Comparison of ENCODE assay signal across 15 cellular contexts in the genomic region with DNA sequence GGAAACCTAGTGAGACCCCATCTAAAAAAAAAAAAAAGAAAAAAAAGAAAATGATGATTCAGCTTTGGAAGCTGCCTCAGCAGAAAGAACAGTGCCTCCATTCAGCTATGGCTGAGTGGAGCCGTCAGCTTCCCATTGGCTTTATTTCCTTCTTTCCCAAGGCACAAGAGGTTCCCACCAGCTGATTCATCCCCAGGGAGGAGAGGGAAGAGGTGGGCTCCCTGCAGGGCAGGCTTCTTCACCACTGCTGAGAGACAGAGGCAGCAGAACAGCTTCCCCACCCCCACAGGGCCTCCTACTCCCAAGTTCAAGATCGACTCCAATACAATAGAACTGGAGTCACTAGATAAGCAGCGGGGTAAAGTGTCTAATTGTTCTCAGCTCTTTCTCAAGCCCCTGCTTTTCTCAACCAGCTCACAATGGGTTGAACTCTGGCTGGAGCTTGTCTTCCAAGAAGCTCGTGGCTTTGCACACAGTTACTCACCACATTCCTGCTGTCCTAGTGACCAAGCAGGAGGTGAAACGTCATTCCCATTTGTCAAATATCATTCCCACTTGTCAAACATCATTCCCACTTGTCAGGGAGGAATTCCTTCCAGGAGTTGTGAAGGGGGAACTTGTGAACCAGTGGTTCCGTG. TPM values are rescaled to one million over a fixed set of nuclear protein-coding genes. Genes with fewer than 3 reads are reported as not detected.
DNase-seq lines count a peak whose midpoint lies in the region; ATAC-seq, FAIRE-seq and TF ChIP-seq lines count a peak whose summit lies in the region.
"Had no signal": no experiment of that assay in that cellular context is flagged by ENCODE, and none has a peak within 500 bp of the region (broad histone marks: within the 10 kb centered on the region; RNA-seq: fewer than 3 reads in every experiment).

No MANE protein-coding gene starts in this region.

- no peak overlapping the region for H2BK12ac ChIP-seq in H1 (ENCODE audit: low read depth, low read length)

- H3K9me3 ChIP-seq in H1 (ENCODE audit: insufficient read depth in 2 of 2, low read depth in 1 of 2, low read length in 1 of 2): no peaks in the 10 kb centered on the region

- no peak overlapping the region for H2BK15ac ChIP-seq in H1 (ENCODE audit: low read length)

- 82% methylated on average over 6 of the region's 6 CpGs; no CpG with 5 or more reads in 1 of the 2 experiments for WGBS in H1 (ENCODE audit: extremely low coverage in 1 of 2, insufficient coverage in 1 of 2, insufficient read length in 1 of 2, insufficient replicate concordance in 2 of 2, low coverage in 1 of 2, low lambda C conversion rate in 2 of 2, missing lambda C conversion rate in 1 of 2), 2 experiments

- H3K14ac ChIP-seq in H1 (ENCODE audit: insufficient read length): no peak overlapping the region

- TF ChIP-seq CTCF in H1 (IDR thresholded peaks at IDR 0.05; ENCODE audit: control extremely low read depth in 1 of 3, insufficient read depth in 1 of 3, low read depth in 1 of 3, low read length in 3 of 3): no peak

- H3K27me3 ChIP-seq in H1 (replicated peaks in 1 of 4; ENCODE audit: control insufficient read depth in 3 of 4, extremely low read depth in 1 of 4, insufficient read depth in 3 of 4, low read length in 3 of 4): no peaks in the 10 kb centered on the region

- H4K5ac ChIP-seq in H1 (ENCODE audit: insufficient read length, low read depth, low read length): no peak overlapping the region

- no peak overlapping the region; the same call in 1 of the 2 replicates for H3K18ac ChIP-seq in H1 (ENCODE audit: extremely low read depth, low read length)

- no peak for TF ChIP-seq RAD21 in H1 (IDR thresholded peaks at IDR 0.05 in 1 of 2, conservative IDR thresholded peaks at IDR 0.05 in 1 of 2; ENCODE audit: low read depth in 2 of 2, low read length in 2 of 2)

- H2AFZ ChIP-seq in H1 (ENCODE audit: low read length): no peak overlapping the region

- H2AK5ac ChIP-seq in H1 (ENCODE audit: low read depth, low read length): no peak overlapping the region

- H3K23ac ChIP-seq in H1 (ENCODE audit: insufficient read length): no peak overlapping the region

- H3K27ac ChIP-seq in H1 (ENCODE audit: low read depth, low read length): no peak overlapping the region
- H3K27ac ChIP-seq: VCaP had no signal

- H3K9ac ChIP-seq in H1 (replicated peaks in 1 of 4; ENCODE audit: extremely low read depth in 1 of 4, low read depth in 3 of 4, low read length in 3 of 4): no peak overlapping the region

- H2BK20ac ChIP-seq in H1 (ENCODE audit: low read length): 0 out of 2 replicates have a peak overlapping the region, but pooled peaks have one; percentile 43

- H2BK5ac ChIP-seq in H1 (ENCODE audit: low read depth, low read length): no peak overlapping the region

- peak; percentile 68 for DNase-seq in Daoy (ENCODE audit: low read depth)
- DNase-seq in NCI-H226: peak; percentile 96
- no peak for DNase-seq in H1 (ENCODE audit: low read depth in 1 of 2, low spot score in 2 of 2)
- peak; percentile 73 for DNase-seq in myocyte (ENCODE audit: low read depth)
- no peak for DNase-seq in NCI-H187 (lab: John Stamatoyannopoulos, UW)
- DNase-seq in stimulated activated naive CD4-positive, alpha-beta T cell (lab: John Stamatoyannopoulos, UW): no peak
- DNase-seq in NCI-H2227 (lab: John Stamatoyannopoulos, UW; ENCODE audit: unreplicated experiment): no peak
- DNase-seq: activated CD8-positive, alpha-beta memory T cell treated with anti-CD3 and anti-CD28 coated beads, Interleukin-2, amount 50 U/mL, for 48 hours; CD4-positive, CD25-positive, alpha-beta regulatory T cell; KBM-7 had no signal

- H3K4ac ChIP-seq in H1 (replicated peaks; ENCODE audit: insufficient read length, low read depth, low read length): no peak overlapping the region

- H4K20me1 ChIP-seq in H1 (replicated peaks in 1 of 2; ENCODE audit: control insufficient read depth in 1 of 2, insufficient read depth in 2 of 2, low read length in 2 of 2): no peaks in the 10 kb centered on the region

- no peak for TF ChIP-seq POLR2A in H1 (IDR thresholded peaks at IDR 0.05; ENCODE audit: control extremely low read depth in 1 of 2, low read depth in 2 of 2, low read length in 2 of 2)

- ATAC-seq in HG02840 (IDR thresholded peaks at IDR 0.05; ENCODE audit: low FRiP score, unreplicated experiment): no peak
- ATAC-seq: stimulated activated memory B cell treated with anti-CD40 and anti-IgM and Interleukin-4, amounts not matched to agents 10 μg/mL and 1 μg/mL and 100 μg/mL, for 72 hours had no signal

- H3K4me3 ChIP-seq in H1 (ENCODE audit: extremely low read depth in 1 of 4, insufficient read depth in 2 of 4, low read depth in 3 of 4, low read length in 4 of 4): no peak overlapping the region
- H3K4me3 ChIP-seq: GM23338 had no signal

- CTCF ChIA-PET in H1 (lab: Charles Lee; ENCODE audit: partially characterized antibody): interaction anchor here (0.8 to 3.1 kb wide), 12 partner anchors 10 to 204 kb away, joined by 3 to 18 read pairs (median 4); a partner anchor contains a TSS

- H3K56ac ChIP-seq in H1 (replicated peaks; ENCODE audit: insufficient read length, low read depth, low read length): no peak overlapping the region

- H3K4me2 ChIP-seq in H1 (ENCODE audit: insufficient read depth in 1 of 2, low read depth in 2 of 2, low read length in 2 of 2): no peak overlapping the region; a peak in 1 of 4 replicates
- H3K4me2 ChIP-seq: GM23338 had no signal

- no peaks in the 10 kb centered on the region for H3K23me2 ChIP-seq in H1 (ENCODE audit: low read depth, low read length)

- no peaks in the 10 kb centered on the region for H3K79me2 ChIP-seq in H1 (ENCODE audit: control insufficient read depth in 1 of 2, insufficient read depth in 2 of 2, low read length in 2 of 2)

- POLR2A ChIA-PET in H1 (lab: Charles Lee; ENCODE audit: partially characterized antibody): interaction anchor here (0.7 to 1.2 kb wide), 3 partner anchors 12 to 48 kb away, joined by 3 to 4 read pairs (median 3); a partner anchor contains a TSS

- no peaks in the 10 kb centered on the region for H3K79me1 ChIP-seq in H1 (ENCODE audit: low read depth, low read length)

- H3K36me3 ChIP-seq in H1 (ENCODE audit: control insufficient read depth in 2 of 4, insufficient read depth in 4 of 4, low read length in 3 of 4): peaks cover 0 to 1% (median 0%) of the 10 kb centered on the region in 4 experiments; a peak in 1 of 8 replicates

- peaks cover 3 to 7% (median 4%) of the 10 kb centered on the region in 4 experiments for H3K4me1 ChIP-seq in H1 (replicated peaks in 1 of 4; ENCODE audit: control insufficient read depth in 3 of 4, insufficient read depth in 4 of 4, low read length in 3 of 4)

- H2BK120ac ChIP-seq in H1 (replicated peaks; ENCODE audit: low read depth, low read length): no peak overlapping the region

- H4K8ac ChIP-seq in H1 (ENCODE audit: extremely low read depth, insufficient read depth, low read length): no peak overlapping the region

- no peak for TF ChIP-seq EP300 in H1 (IDR thresholded peaks at IDR 0.05; ENCODE audit: borderline replicate concordance in 1 of 2, low read depth in 2 of 2, low read length in 2 of 2)

- no peak overlapping the region for H4K91ac ChIP-seq in H1 (replicated peaks; ENCODE audit: insufficient read length, low read length)

- no peak for FAIRE-seq in H1 (lab: Jason Lieb, UNC)
- FAIRE-seq: islet of Langerhans had no signal

TF ChIP-seq in H1, 55 proteins besides CTCF, POLR2A, EP300 and RAD21:
- TF ChIP-seq BACH1 (IDR thresholded peaks at IDR 0.05; ENCODE audit: low read length) (0 out of 2 replicates have a peak, but pooled peaks have one; percentile 27), SP2 (IDR thresholded peaks at IDR 0.05; ENCODE audit: low read length) (no peak)

RNA-seq across cellular contexts. Expression of a gene that starts 47.8 kb away (rescaled TPM):
- total RNA-seq in Daoy (2014; rRNA removed; shearing (Covaris generic)): 0.51 and 1.6 TPM in 2 replicates
- 27.7 and 28.6 TPM in 2 replicates for total RNA-seq in H1 (2021; fragmentation: NEBNext Ultra II Directional; extraction: Animal tissue kit (Norgen Biotek cat#: 25700))
- 6.4 and 7.1 TPM in 2 replicates for polyA plus RNA-seq in H1 (2011; rRNA removed)
- 5.1 TPM for polyA plus RNA-seq in H1 (2011; cell fraction: cytosol; rRNA removed)
- polyA plus RNA-seq in H1 (2011; cell fraction: nucleus; rRNA removed): 14.8 TPM
- polyA plus RNA-seq in H1 (2012, experiment 1 of 2): 11.6 to 17.5 TPM (median 15.2 TPM) in 4 replicates
- polyA plus RNA-seq in H1 (2012, experiment 2 of 2): 8.0 TPM
- 22.3 TPM for polyA plus RNA-seq in H1 (2013, experiment 1 of 2)
- 22.0 TPM for polyA plus RNA-seq in H1 (2013, experiment 2 of 2)
- polyA minus RNA-seq in H1 (2011; rRNA and poly(A)+ RNA removed): 4.2 and 5.6 TPM in 2 replicates
- polyA minus RNA-seq in H1 (2011; cell fraction: cytosol; rRNA and poly(A)+ RNA removed): 6.0 TPM
- polyA minus RNA-seq in H1 (2011; cell fraction: nucleus; rRNA and poly(A)+ RNA removed): 6.7 TPM
- total RNA-seq in myocyte: 0.72 and 0.73 TPM in 2 replicates
- polyA plus RNA-seq in myocyte (2012): 0.45 TPM
- polyA plus RNA-seq: CD4-positive, CD25-positive, alpha-beta regulatory T cell had no signal

Comparison
In these comparisons a context has a peak if more than half of its experiments do, and no peak if none do; other contexts are left out.
1. DNase-seq: peak in Daoy (single experiment), NCI-H226 (single experiment) and myocyte (single experiment); none in H1 (0 of 2), NCI-H187 (0 of 2), stimulated activated naive CD4-positive, alpha-beta T cell (0 of 6) and NCI-H2227 (single experiment).
2. RNA of a gene that starts 47.8 kb away (total RNA-seq): 27.7 to 28.6 TPM in H1; 0.72 to 0.73 TPM in myocyte and 0.51 to 1.6 TPM in Daoy; every median in the first group is over 10 times any median in the second.